8 cellular contexts compared by ENCODE assay signal in the genomic region with DNA sequence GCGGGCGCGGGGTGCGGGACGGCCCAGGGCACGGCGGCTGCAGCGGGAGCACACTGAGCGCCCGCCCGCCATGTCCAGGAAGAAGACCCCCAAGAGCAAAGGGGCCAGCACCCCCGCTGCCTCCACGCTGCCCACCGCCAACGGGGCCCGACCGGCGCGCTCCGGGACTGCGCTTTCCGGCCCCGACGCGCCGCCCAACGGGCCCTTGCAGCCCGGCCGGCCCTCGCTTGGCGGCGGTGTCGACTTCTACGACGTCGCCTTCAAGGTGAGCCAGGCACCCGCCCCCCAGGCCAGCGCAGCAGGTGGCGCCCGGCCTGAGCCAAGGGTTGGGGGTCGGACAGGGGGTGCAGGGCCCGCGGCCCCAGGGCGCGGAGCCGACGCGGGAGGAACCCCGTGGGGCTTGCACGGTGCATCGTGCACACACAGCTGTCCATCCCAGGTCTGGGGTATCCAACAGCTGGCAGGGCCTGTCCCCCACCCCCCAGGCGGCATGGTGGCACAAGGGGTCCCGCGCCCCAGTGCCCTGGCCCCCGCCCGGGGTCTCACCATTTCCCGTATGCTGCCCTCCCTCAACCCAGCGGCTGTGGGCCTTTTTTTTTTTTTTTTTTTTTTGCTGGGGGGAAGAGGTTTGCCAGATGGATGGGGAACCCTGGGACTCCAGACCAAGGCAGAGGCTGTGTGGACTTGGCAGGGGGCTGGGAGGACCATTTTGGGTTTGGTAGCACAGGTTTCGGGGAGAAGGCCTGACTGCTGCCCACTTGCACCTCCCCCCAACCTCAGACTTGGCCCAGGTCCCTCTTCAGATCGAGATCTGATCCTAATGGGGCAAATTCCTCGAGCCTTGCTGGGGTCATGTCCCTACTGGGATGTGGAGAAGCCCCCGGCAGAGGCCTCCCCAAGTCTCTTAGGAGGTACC. TPM values are rescaled to one million over a fixed set of nuclear protein-coding genes. Genes with fewer than 3 reads are reported as not detected.
A peak's percentile ranks its signal among the peaks of the same experiment; 100 is the strongest.
DNase-seq lines count a peak whose midpoint lies in the region; ATAC-seq and TF ChIP-seq lines count a peak whose summit lies in the region.

No MANE protein-coding gene starts in this region.

- intact Hi-C loops in HCT116 (cut with micrococcal nuclease), result no loop called here

- no peak for TF ChIP-seq RAD21 in HCT116 (IDR thresholded peaks at IDR 0.05; ENCODE audit: low read depth)

- CTCF ChIA-PET in HCT116 (lab: Charles Lee), result interaction anchor here (2.3 kb wide), 1 partner anchor 126 kb away, joined by 8 read pairs; no protein-coding TSS in a partner anchor

- peak; percentile 5 for ATAC-seq in HCT116
- ATAC-seq in stimulated activated effector memory CD8-positive, alpha-beta T cell treated with anti-CD3 and anti-CD28 coated beads, Interleukin-12 subunit alpha, Interleukin-12 subunit beta, amount 100 ng/mL, for 72 hours, result peak; percentile 2
- no peak for ATAC-seq in HG03439 (IDR thresholded peaks at IDR 0.05; ENCODE audit: unreplicated experiment)

- peak overlapping the region; percentile 90 for H3K4me3 ChIP-seq in BLaER1
- peak overlapping the region; percentile 64 to 74 for H3K4me3 ChIP-seq in HCT116 (replicated peaks in 1 of 2; ENCODE audit: low read depth in 1 of 2, low read length in 2 of 2)

- H2AFZ ChIP-seq in HCT116 (ENCODE audit: low read depth, low read length, poor library complexity, severe bottlenecking), result no peak overlapping the region

- H3K36me3 ChIP-seq in BLaER1 (peaks cover 32% of the 10 kb centered on the region), HCT116 (ENCODE audit: control insufficient read depth in 1 of 2, insufficient read depth in 2 of 2, low read length in 2 of 2) (peaks cover 0 to 14% of the 10 kb centered on the region in 2 experiments; a peak in 2 of 4 replicates)

- H3K9ac ChIP-seq in BLaER1, result peak overlapping the region; percentile 99
- peak overlapping the region; percentile 91 for H3K9ac ChIP-seq in HCT116 (ENCODE audit: low read length)

- H3K4me2 ChIP-seq in BLaER1 (peak overlapping the region; percentile 100), HCT116 (ENCODE audit: low read length) (peak overlapping the region; percentile 99)

- TSS peak; percentile 56 for BruUV-seq in HCT116 (replicated peaks; lab: Mats Ljungman, UMichigan)

- H3K27ac ChIP-seq in BLaER1, result peak overlapping the region; percentile 79
- peak overlapping the region; percentile 84 for H3K27ac ChIP-seq in HCT116 (ENCODE audit: low read depth, low read length)

- H3K36me3 Mint-ChIP-seq in stimulated activated effector memory CD8-positive, alpha-beta T cell treated with anti-CD3 and anti-CD28 coated beads, Interleukin-12 subunit alpha, Interleukin-12 subunit beta, amount 100 ng/mL, for 72 hours, result peaks cover 42% of the 10 kb centered on the region

- H3K4me1 ChIP-seq in BLaER1, result peaks cover 73% of the 10 kb centered on the region
- H3K4me1 ChIP-seq in HCT116 (ENCODE audit: control insufficient read depth in 1 of 2, insufficient read depth in 2 of 2, low read length in 2 of 2), result peaks cover 46 to 65% of the 10 kb centered on the region in 2 experiments

- POLR2A ChIA-PET in HCT116 (lab: Charles Lee), result no interaction called here

- TF ChIP-seq POLR2A in HCT116 (IDR thresholded peaks at IDR 0.05; ENCODE audit: borderline replicate concordance, extremely low read depth, insufficient read depth, insufficient read length), result no peak

- H3K9me3 ChIP-seq in BLaER1 (no peaks in the 10 kb centered on the region), HCT116 (ENCODE audit: control insufficient read depth in 1 of 2, insufficient read depth in 1 of 2, low read depth in 1 of 2, low read length in 2 of 2) (no peaks in the 10 kb centered on the region)

- H3K9me2 ChIP-seq in HCT116 (ENCODE audit: insufficient read depth), result no peaks in the 10 kb centered on the region

- H3K27ac Mint-ChIP-seq in stimulated activated effector memory CD8-positive, alpha-beta T cell treated with anti-CD3 and anti-CD28 coated beads, Interleukin-12 subunit alpha, Interleukin-12 subunit beta, amount 100 ng/mL, for 72 hours, result no peak overlapping the region

- H3K79me2 ChIP-seq in HCT116 (ENCODE audit: insufficient read depth, low read length), result peaks cover 31% of the 10 kb centered on the region

- peaks cover 22% of the 10 kb centered on the region for H3K4me1 Mint-ChIP-seq in stimulated activated effector memory CD8-positive, alpha-beta T cell treated with anti-CD3 and anti-CD28 coated beads, Interleukin-12 subunit alpha, Interleukin-12 subunit beta, amount 100 ng/mL, for 72 hours

- peak overlapping the region; percentile 55 for H3K4me3 Mint-ChIP-seq in stimulated activated effector memory CD8-positive, alpha-beta T cell treated with anti-CD3 and anti-CD28 coated beads, Interleukin-12 subunit alpha, Interleukin-12 subunit beta, amount 100 ng/mL, for 72 hours

- TF ChIP-seq CTCF in HCT116 (IDR thresholded peaks at IDR 0.05 in 2 of 3, conservative IDR thresholded peaks at IDR 0.05 in 1 of 3; ENCODE audit: borderline replicate concordance in 1 of 3, insufficient read depth in 1 of 3, low read depth in 2 of 3, low read length in 2 of 3), result no peak

- DNase-seq in HCT116 (ENCODE audit: low read depth, low spot score), result no peak
- peak; percentile 37 to 46 for DNase-seq in activated CD4-positive, alpha-beta T cell treated with anti-CD3 and anti-CD28 coated beads, Interleukin-2, amount 50 U/mL, for 48 hours
- DNase-seq in hepatic stellate cell (ENCODE audit: low spot score), result peak; percentile 47
- no peak for DNase-seq in stimulated activated effector memory CD8-positive, alpha-beta T cell treated with anti-CD3 and anti-CD28 coated beads, Interleukin-12 subunit alpha, Interleukin-12 subunit beta, amount 100 ng/mL, for 72 hours (ENCODE audit: low spot score in 2 of 2)
- DNase-seq in GF-D8 (lab: John Stamatoyannopoulos, UW), result no peak
- no peak for DNase-seq in mucosa of gallbladder (ENCODE audit: low spot score)

- H3K9me3 Mint-ChIP-seq in stimulated activated effector memory CD8-positive, alpha-beta T cell treated with anti-CD3 and anti-CD28 coated beads, Interleukin-12 subunit alpha, Interleukin-12 subunit beta, amount 100 ng/mL, for 72 hours, result no peaks in the 10 kb centered on the region

- H4K20me1 ChIP-seq in BLaER1 (peaks cover 78% of the 10 kb centered on the region), HCT116 (ENCODE audit: insufficient read depth) (no peaks in the 10 kb centered on the region; the same call in 1 of the 2 replicates)

- no peaks in the 10 kb centered on the region for H3K27me3 ChIP-seq in BLaER1
- no peaks in the 10 kb centered on the region for H3K27me3 ChIP-seq in HCT116 (ENCODE audit: insufficient read depth, low read length)

- RAD21 ChIA-PET in HCT116 (lab: Charles Lee; ENCODE audit: low non-redundant PET in 1 of 2, low total read pairs in 2 of 2, uncharacterized antibody in 2 of 2, unreplicated experiment in 2 of 2), result no interaction called here

TF ChIP-seq in HCT116, 20 proteins besides CTCF, POLR2A, EP300 and RAD21:
- TF ChIP-seq, protein P1, sequence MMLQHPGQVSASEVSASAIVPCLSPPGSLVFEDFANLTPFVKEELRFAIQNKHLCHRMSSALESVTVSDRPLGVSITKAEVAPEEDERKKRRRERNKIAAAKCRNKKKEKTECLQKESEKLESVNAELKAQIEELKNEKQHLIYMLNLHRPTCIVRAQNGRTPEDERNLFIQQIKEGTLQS (IDR thresholded peaks at IDR 0.05), result no peak
- TF ChIP-seq SIN3A (IDR thresholded peaks at IDR 0.05; ENCODE audit: low read depth), result no peak
- peak; percentile 15; the same call in 1 of the 2 replicates for TF ChIP-seq POLR2AphosphoS5 (IDR thresholded peaks at IDR 0.05; ENCODE audit: low read depth, low read length)
- peak; percentile 75; the same call in 1 of the 2 replicates for TF ChIP-seq ZFX (IDR thresholded peaks at IDR 0.05)

RNA-seq across cellular contexts. Expression of a gene that starts 0.5 kb away (rescaled TPM):
- total RNA-seq in HCT116 (2021; ENCODE audit: unreplicated experiment) (44.9 TPM), mucosa of gallbladder (7.7 TPM)
- polyA plus RNA-seq in HCT116 (2012), result 43.9 and 46.7 TPM in 2 replicates

RNA-seq across cellular contexts. Expression of a gene that starts 6.6 kb away (rescaled TPM):
- total RNA-seq in HCT116 (2021; ENCODE audit: unreplicated experiment), result 160 TPM
- 125 and 134 TPM in 2 replicates for polyA plus RNA-seq in HCT116 (2012)
- total RNA-seq in mucosa of gallbladder, result 100 TPM

RNA-seq across cellular contexts. Expression of a gene that starts 13.3 kb away (rescaled TPM):
- total RNA-seq in HCT116 (2021; ENCODE audit: unreplicated experiment) (137 TPM), mucosa of gallbladder (154 TPM)
- polyA plus RNA-seq in HCT116 (2012), result 109 and 142 TPM in 2 replicates

RNA-seq across cellular contexts. Expression of a gene that starts 47.4 kb away (rescaled TPM):
- total RNA-seq in HCT116 (2021; ENCODE audit: unreplicated experiment) (5.9 TPM), mucosa of gallbladder (0.58 TPM)
- 2.3 and 3.2 TPM in 2 replicates for polyA plus RNA-seq in HCT116 (2012)

RNA-seq across cellular contexts. Expression of a gene that starts 56.3 kb away (rescaled TPM):
- total RNA-seq in HCT116 (2021; ENCODE audit: unreplicated experiment), result 58.7 TPM
- 90.9 and 100 TPM in 2 replicates for polyA plus RNA-seq in HCT116 (2012)
- 31.2 TPM for total RNA-seq in mucosa of gallbladder

Comparison
In these comparisons a context has a peak if more than half of its experiments do, and no peak if none do; other contexts are left out.
1. DNase-seq: peak in activated CD4-positive, alpha-beta T cell treated with anti-CD3 and anti-CD28 coated beads, Interleukin-2, amount 50 U/mL, for 48 hours (2 of 2) and hepatic stellate cell (single experiment); none in HCT116 (single experiment), stimulated activated effector memory CD8-positive, alpha-beta T cell treated with anti-CD3 and anti-CD28 coated beads, Interleukin-12 subunit alpha, Interleukin-12 subunit beta, amount 100 ng/mL, for 72 hours (0 of 2), GF-D8 (single experiment) and mucosa of gallbladder (single experiment).